13 cellular contexts compared by ENCODE assay signal in the genomic region with DNA sequence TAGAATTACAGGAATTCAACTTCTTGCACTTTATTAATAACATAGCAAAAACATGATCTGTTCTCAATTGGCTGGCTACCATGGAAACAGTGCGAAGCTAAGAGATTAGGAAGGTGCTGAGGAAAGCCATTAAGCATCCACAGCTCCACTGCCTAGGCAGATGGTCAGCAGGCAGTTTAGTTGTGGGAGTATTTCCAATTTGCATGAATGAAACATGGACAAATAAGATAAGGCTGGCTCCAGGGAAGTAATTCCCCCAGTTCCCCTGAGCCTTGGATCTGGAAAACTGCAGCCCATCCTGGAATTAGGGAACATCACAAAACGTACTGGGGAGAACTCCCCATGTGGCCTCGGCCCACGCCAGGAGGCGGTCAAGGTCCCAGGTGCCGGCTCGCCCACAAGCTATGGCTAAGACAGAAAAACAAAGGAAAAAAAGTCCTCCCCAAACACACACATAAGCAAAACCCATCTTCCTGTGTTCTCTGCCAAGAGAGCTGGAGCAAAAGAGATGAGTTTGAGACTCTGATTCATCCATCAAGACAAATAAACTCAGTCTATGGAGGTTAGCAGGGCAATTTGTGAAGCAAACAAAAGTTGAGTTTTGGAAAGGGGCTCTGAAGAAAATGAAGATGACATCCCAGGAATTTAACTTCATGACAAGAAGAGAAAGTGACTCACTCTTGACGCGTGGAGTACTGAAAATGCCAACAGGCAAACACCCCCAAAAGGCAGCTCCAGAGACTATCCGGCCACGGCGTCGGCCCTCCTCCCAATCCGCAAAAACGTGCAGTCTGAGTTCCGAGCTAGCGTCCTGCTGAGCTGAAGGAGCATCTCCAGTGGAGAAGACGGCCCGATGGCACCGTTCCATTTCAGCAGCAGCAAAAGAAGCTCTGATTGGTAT. TPM values are rescaled to one million over a fixed set of nuclear protein-coding genes. Genes with fewer than 3 reads are reported as not detected.
DNase-seq lines count a peak whose midpoint lies in the region; ATAC-seq, FAIRE-seq and TF ChIP-seq lines count a peak whose summit lies in the region.
"Had no signal": no experiment of that assay in that cellular context is flagged by ENCODE, and none has a peak within 500 bp of the region (broad histone marks: within the 10 kb centered on the region; RNA-seq: fewer than 3 reads in every experiment).

No MANE protein-coding gene starts in this region.

- TF ChIP-seq CTCF in AG04449 (IDR thresholded peaks at IDR 0.05; ENCODE audit: insufficient read depth, low read length, missing control alignments): no peak
- peak; percentile 19 for TF ChIP-seq CTCF in fibroblast of pulmonary artery (IDR thresholded peaks at IDR 0.05; ENCODE audit: low read length, missing control alignments)
- no peak for TF ChIP-seq CTCF in ovary (IDR thresholded peaks at IDR 0.05)

- no peaks in the 10 kb centered on the region for H3K9me3 Mint-ChIP-seq in CD8-positive, alpha-beta memory T cell
- H3K9me3 Mint-ChIP-seq: CD4-positive, alpha-beta T cell had no signal

- H3K27ac ChIP-seq in ovary: peak overlapping the region; percentile 42 to 74
- H3K27ac ChIP-seq in CD8-positive, alpha-beta memory T cell (ENCODE audit: low read depth, low read length): no peak overlapping the region
- H3K27ac ChIP-seq: epithelial cell of prostate had no signal

- H3K36me3 Mint-ChIP-seq in CD8-positive, alpha-beta memory T cell: no peaks in the 10 kb centered on the region

- no peak overlapping the region for H3K27ac Mint-ChIP-seq in CD8-positive, alpha-beta memory T cell
- H3K27ac Mint-ChIP-seq: CD4-positive, alpha-beta T cell had no signal

- H3K27me3 Mint-ChIP-seq in CD8-positive, alpha-beta memory T cell: peaks cover 11 to 17% of the 10 kb centered on the region in 2 donors

- ATAC-seq in GM19455 (IDR thresholded peaks at IDR 0.05; ENCODE audit: unreplicated experiment) (no peak), GM21423 (IDR thresholded peaks at IDR 0.05; ENCODE audit: unreplicated experiment) (no peak)

- TF ChIP-seq EP300 in ovary (IDR thresholded peaks at IDR 0.05): no peak

- no peaks in the 10 kb centered on the region for H3K4me1 Mint-ChIP-seq in CD8-positive, alpha-beta memory T cell

- DNase-seq in AG04449 (ENCODE audit: low read depth, low spot score) (peak; percentile 95), RCC 7860 (ENCODE audit: low spot score) (peak; percentile 85), fibroblast of pulmonary artery (ENCODE audit: low read depth) (peak; percentile 91), ovary (peak; percentile 75 to 88 (median 76)), cerebellar cortex (ENCODE audit: low spot score) (no peak)
- no peak for DNase-seq in CD8-positive, alpha-beta memory T cell
- DNase-seq: CD4-positive, alpha-beta T cell; NK-92 treated with Interleukin-12 subunit alpha and Interleukin-12 subunit beta, amount 100 ng/mL, for 24 hours; small intestine had no signal

- POLR2A ChIA-PET in AG04449 (lab: Yijun Ruan, JAX): interaction anchor here (0.8 to 2.7 kb wide), 12 partner anchors 10 to 86 kb away, joined by 3 to 30 read pairs (median 4); partner anchors contain the start of genes IGFBP7 and POLR2B
- POLR2A ChIA-PET in CD8-positive, alpha-beta memory T cell (lab: Charles Lee): no interaction called here

- peaks cover 29% of the 10 kb centered on the region for H3K4me1 ChIP-seq in ovary (ENCODE audit: insufficient read depth)
- no peaks in the 10 kb centered on the region for H3K4me1 ChIP-seq in CD8-positive, alpha-beta memory T cell (ENCODE audit: insufficient read depth, low read length)

- H3K4me3 Mint-ChIP-seq in CD8-positive, alpha-beta memory T cell: no peak overlapping the region
- H3K4me3 Mint-ChIP-seq: CD4-positive, alpha-beta T cell had no signal

- no peak for TF ChIP-seq POLR2A in ovary (IDR thresholded peaks at IDR 0.05)

- CTCF ChIA-PET in AG04449 (lab: Yijun Ruan, JAX): interaction anchor here (1.0 to 3.0 kb wide), 9 partner anchors 13 to 99 kb away, joined by 3 to 11 read pairs (median 4); partner anchors contain the start of gene NOA1
- CTCF ChIA-PET in CD8-positive, alpha-beta memory T cell (lab: Charles Lee): no interaction called here

- FAIRE-seq in RCC 7860 (lab: Jason Lieb, UNC): peak; percentile 84
- FAIRE-seq: small intestine had no signal

- H3K9me3 ChIP-seq in ovary: no peaks in the 10 kb centered on the region
- H3K9me3 ChIP-seq in CD8-positive, alpha-beta memory T cell (ENCODE audit: low read length): no peaks in the 10 kb centered on the region

- no peaks in the 10 kb centered on the region for H3K27me3 ChIP-seq in ovary
- no peaks in the 10 kb centered on the region for H3K27me3 ChIP-seq in CD8-positive, alpha-beta memory T cell (ENCODE audit: insufficient read depth, low read length, poor library complexity, severe bottlenecking)

- H3K4me3 ChIP-seq in AG04449 (ENCODE audit: low read depth, low read length) (no peak overlapping the region; the same call in none of the 2 replicates), fibroblast of pulmonary artery (replicated peaks; ENCODE audit: low read depth, low read length) (peak overlapping the region; percentile 19), ovary (peak overlapping the region; percentile 17)
- H3K4me3 ChIP-seq in CD8-positive, alpha-beta memory T cell (ENCODE audit: low read length): no peak overlapping the region

- WGBS in ovary, 3 donors: 4 to 9% (median 8%) methylated on average over 20 of the region's 20 CpGs

- no peaks in the 10 kb centered on the region for H3K36me3 ChIP-seq in ovary
- H3K36me3 ChIP-seq in CD8-positive, alpha-beta memory T cell (ENCODE audit: insufficient read depth, low read length): no peaks in the 10 kb centered on the region

- intact Hi-C loops in ovary (cut with DNase I): loop anchor here in 2 of 4 donors (1.0 to 5.0 kb wide), 2 partner anchors 35 to 42 kb away; no protein-coding TSS in a partner anchor

RNA-seq across cellular contexts. Expression of gene IGFBP7, which starts 45.1 kb away (rescaled TPM):
- total RNA-seq in ovary: 100 to 1,000 TPM in 6 of 7 donors, 10 to 100 TPM in 1; 96.8 to 955 (median 353) TPM
- polyA plus RNA-seq in ovary: 1,000 to 10,000 TPM in 1 of 2 donors, 100 to 1,000 TPM in 1; 686 to 4,468 TPM
- not detected for total RNA-seq in CD8-positive, alpha-beta memory T cell
- polyA plus RNA-seq in CD8-positive, alpha-beta memory T cell: not detected
- total RNA-seq: activated CD8-positive, alpha-beta memory T cell treated with anti-CD3 and anti-CD28 coated beads for 36 hours had no signal

Comparison
In these comparisons a context has a peak if more than half of its experiments do, and no peak if none do; other contexts are left out.
1. DNase-seq: peak in AG04449 (single experiment), RCC 7860 (single experiment), fibroblast of pulmonary artery (single experiment) and ovary (5 of 5); none in cerebellar cortex (single experiment) and CD8-positive, alpha-beta memory T cell (0 of 5).
2. H3K4me3 ChIP-seq: peak in fibroblast of pulmonary artery (single experiment) and ovary (single experiment); none in AG04449 (single experiment) and CD8-positive, alpha-beta memory T cell (single experiment).
3. RNA of gene IGFBP7, which starts 45.1 kb away (total RNA-seq): 96.8 to 955 TPM in ovary; not detected in CD8-positive, alpha-beta memory T cell; every median in the first group is over 10 times any median in the second.